ENCODE assay signal across 1 cellular context in the genomic region with DNA sequence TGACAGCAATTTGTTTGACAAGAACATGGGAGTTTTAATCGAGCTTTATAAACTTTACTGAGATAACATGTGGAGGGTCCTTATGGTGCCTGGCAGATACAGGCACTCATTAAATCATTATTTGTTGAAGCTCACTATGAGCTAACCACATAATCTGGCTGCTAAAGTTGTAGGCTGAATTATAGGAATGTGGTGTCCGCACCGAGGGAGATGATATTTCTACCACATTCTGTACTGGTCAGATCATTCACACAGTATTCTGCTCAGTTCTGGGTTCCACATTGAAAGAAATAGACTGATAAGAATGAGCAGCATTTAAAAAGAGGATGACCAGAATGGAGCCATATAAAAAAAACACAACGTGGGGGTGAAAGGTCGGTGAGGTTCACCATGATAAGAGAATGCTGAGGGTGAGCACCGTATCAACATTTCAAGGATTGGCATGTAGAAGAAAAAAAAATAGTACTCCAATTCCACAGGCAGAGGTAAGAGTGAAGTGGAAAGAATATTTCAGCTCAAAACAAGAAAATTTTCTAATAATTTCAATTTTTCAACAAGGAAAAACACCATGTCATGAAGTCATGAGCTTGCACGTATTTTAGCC.
TF ChIP-seq lines count a peak whose summit lies in the region.

No MANE protein-coding gene starts in this region.

TF ChIP-seq in K562, 482 proteins besides CTCF, POLR2A, EP300 and RAD21 (continued from another document):
- TF ChIP-seq, protein P1, sequence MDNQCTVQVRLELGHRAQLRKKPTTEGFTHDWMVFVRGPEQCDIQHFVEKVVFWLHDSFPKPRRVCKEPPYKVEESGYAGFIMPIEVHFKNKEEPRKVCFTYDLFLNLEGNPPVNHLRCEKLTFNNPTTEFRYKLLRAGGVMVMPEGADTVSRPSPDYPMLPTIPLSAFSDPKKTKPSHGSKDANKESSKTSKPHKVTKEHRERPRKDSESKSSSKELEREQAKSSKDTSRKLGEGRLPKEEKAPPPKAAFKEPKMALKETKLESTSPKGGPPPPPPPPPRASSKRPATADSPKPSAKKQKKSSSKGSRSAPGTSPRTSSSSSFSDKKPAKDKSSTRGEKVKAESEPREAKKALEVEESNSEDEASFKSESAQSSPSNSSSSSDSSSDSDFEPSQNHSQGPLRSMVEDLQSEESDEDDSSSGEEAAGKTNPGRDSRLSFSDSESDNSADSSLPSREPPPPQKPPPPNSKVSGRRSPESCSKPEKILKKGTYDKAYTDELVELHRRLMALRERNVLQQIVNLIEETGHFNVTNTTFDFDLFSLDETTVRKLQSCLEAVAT (IDR thresholded peaks at IDR 0.05) = no peak
- TF ChIP-seq CBFA2T2 (conservative IDR thresholded peaks at IDR 0.05) (0 out of 2 replicates have a peak, but pooled peaks have one; percentile 1), CBFA2T3 (IDR thresholded peaks at IDR 0.05) (0 out of 2 replicates have a peak, but pooled peaks have one; percentile 44), AFF1 (IDR thresholded peaks at IDR 0.05; ENCODE audit: low read depth in 1 of 2, partially characterized antibody in 2 of 2) (no peak), ARID1B (IDR thresholded peaks at IDR 0.05) (peak; percentile 47; the same call in 1 of the 2 replicates)
